In genomic region chr7:29207469-29207868, GRCh38 we compare ENCODE assay signal across 19 cellular contexts. TPM values are rescaled to one million over a fixed set of nuclear protein-coding genes. Genes with fewer than 3 reads are reported as not detected.
A peak's percentile ranks its signal among the peaks of the same experiment; 100 is the strongest.
DNase-seq lines count a peak whose midpoint lies in the region; ATAC-seq, FAIRE-seq and TF ChIP-seq lines count a peak whose summit lies in the region.
"Had no signal": no experiment of that assay in that cellular context is flagged by ENCODE, and none has a peak within 500 bp of the region (broad histone marks: within the 10 kb centered on the region; RNA-seq: fewer than 3 reads in every experiment).

No MANE protein-coding gene starts in this region.

- no peaks in the 10 kb centered on the region for H3K9me2 ChIP-seq in Karpas-422 (replicated peaks; ENCODE audit: insufficient read depth, low read length)

- H3K36me3 ChIP-seq in Karpas-422 (ENCODE audit: insufficient read depth, low read length) (no peaks in the 10 kb centered on the region), astrocyte (ENCODE audit: insufficient read depth, low read length) (no peaks in the 10 kb centered on the region), right lobe of liver (no peaks in the 10 kb centered on the region), gastroesophageal sphincter (no peaks in the 10 kb centered on the region), ascending aorta (no peaks in the 10 kb centered on the region)
- H3K36me3 ChIP-seq: heart right ventricle, prostate gland had no signal

- no peak overlapping the region for H3K27ac ChIP-seq in Karpas-422 (ENCODE audit: low read length)
- no peak overlapping the region for H3K27ac ChIP-seq in astrocyte (ENCODE audit: low read depth, low read length)
- H3K27ac ChIP-seq in right lobe of liver, result peak overlapping the region in 2 of 3 donors; percentile 74 to 79
- H3K27ac ChIP-seq in gastroesophageal sphincter, result no peak overlapping the region
- no peak overlapping the region for H3K27ac ChIP-seq in ascending aorta
- H3K27ac ChIP-seq: heart right ventricle, prostate gland, SK-N-MC had no signal

- intact Hi-C loops in right lobe of liver (cut with DNase I), result no loop called here
- intact Hi-C loops in ascending aorta (cut with DNase I), result no loop called here

- no peaks in the 10 kb centered on the region for H3K9me3 Mint-ChIP-seq in astrocyte (ENCODE audit: unreplicated experiment)
- H3K9me3 Mint-ChIP-seq: activated naive CD4-positive, alpha-beta T cell treated with anti-CD3 and anti-CD28 coated beads for 36 hours had no signal

- FAIRE-seq in astrocyte (lab: Jason Lieb, UNC), result no peak

- H3K4me3 ChIP-seq in Karpas-422 (ENCODE audit: low read length) (no peak overlapping the region), astrocyte (ENCODE audit: insufficient read depth, low read depth, low read length) (no peak overlapping the region), right lobe of liver (no peak overlapping the region), gastroesophageal sphincter (no peak overlapping the region), ascending aorta (no peak overlapping the region)
- H3K4me3 ChIP-seq: heart right ventricle, prostate gland, SK-N-MC had no signal

- peak in 1 of 4 donors; percentile 63 for ATAC-seq in right lobe of liver
- ATAC-seq in GM21447 (IDR thresholded peaks at IDR 0.05; ENCODE audit: unreplicated experiment), result no peak
- no peak for ATAC-seq in gastroesophageal sphincter
- ATAC-seq in HG02610 (IDR thresholded peaks at IDR 0.05; ENCODE audit: unreplicated experiment), result no peak

- TF ChIP-seq POLR2A in right lobe of liver (IDR thresholded peaks at IDR 0.05) (no peak), gastroesophageal sphincter (IDR thresholded peaks at IDR 0.05) (no peak)

- DNase-seq in DMS153 (lab: John Stamatoyannopoulos, UW) (peak; percentile 41), Karpas-422 (no peak), astrocyte (ENCODE audit: low read depth) (peak; percentile 27), right lobe of liver (no peak), ascending aorta (ENCODE audit: low spot score in 2 of 2) (no peak)
- DNase-seq: activated CD4-positive, alpha-beta T cell treated with anti-CD3 and anti-CD28 coated beads for 48 hours; activated naive CD4-positive, alpha-beta T cell treated with anti-CD3 and anti-CD28 coated beads for 36 hours; EL; heart right ventricle; mesendoderm; NCI-H1048; NCI-H510A treated with DMSO at 0.1 percent for 48 hours; stimulated activated CD4-positive, alpha-beta T cell treated with anti-CD3 and anti-CD28 coated beads, Interleukin-4, amount 100 ng/mL, for 24 hours; substantia nigra had no signal

- H4K20me1 ChIP-seq in Karpas-422 (ENCODE audit: insufficient read depth, low read depth, low read length) (no peaks in the 10 kb centered on the region), astrocyte (ENCODE audit: insufficient read depth, low read length) (no peaks in the 10 kb centered on the region)

- no peak overlapping the region for H3K4me3 Mint-ChIP-seq in astrocyte (ENCODE audit: unreplicated experiment)
- H3K4me3 Mint-ChIP-seq: activated naive CD4-positive, alpha-beta T cell treated with anti-CD3 and anti-CD28 coated beads for 36 hours had no signal

- 52% methylated on average over 6 of the region's 6 CpGs for WGBS in right lobe of liver (ENCODE audit: insufficient coverage, low coverage, low lambda C conversion rate, missing lambda C conversion rate)
- 57 to 63% methylated on average over 6 of the region's 6 CpGs for WGBS in gastroesophageal sphincter (ENCODE audit: low coverage in 1 of 2), 2 donors

- peaks cover 3% of the 10 kb centered on the region for H3K27me3 Mint-ChIP-seq in astrocyte (ENCODE audit: low read depth, unreplicated experiment)

- H3K9me3 ChIP-seq in Karpas-422 (ENCODE audit: low read length), result no peaks in the 10 kb centered on the region
- no peaks in the 10 kb centered on the region for H3K9me3 ChIP-seq in astrocyte (ENCODE audit: insufficient read depth, low read depth, low read length)
- H3K9me3 ChIP-seq in right lobe of liver, result no peaks in the 10 kb centered on the region
- no peaks in the 10 kb centered on the region for H3K9me3 ChIP-seq in gastroesophageal sphincter
- H3K9me3 ChIP-seq in ascending aorta, result no peaks in the 10 kb centered on the region
- H3K9me3 ChIP-seq: heart right ventricle, prostate gland had no signal

- no peak overlapping the region for H3K9ac ChIP-seq in Karpas-422 (ENCODE audit: low read length)
- no peak overlapping the region for H3K9ac ChIP-seq in astrocyte (ENCODE audit: low read length)

- H3K4me1 Mint-ChIP-seq in astrocyte (ENCODE audit: low read depth, unreplicated experiment), result peaks cover 6% of the 10 kb centered on the region

- H3K27me3 ChIP-seq in Karpas-422 (ENCODE audit: low read length) (no peaks in the 10 kb centered on the region), astrocyte (ENCODE audit: insufficient read depth, low read length) (no peaks in the 10 kb centered on the region), right lobe of liver (no peaks in the 10 kb centered on the region), gastroesophageal sphincter (no peaks in the 10 kb centered on the region), ascending aorta (no peaks in the 10 kb centered on the region)
- H3K27me3 ChIP-seq: heart right ventricle had no signal

- TF ChIP-seq EP300 in gastroesophageal sphincter (IDR thresholded peaks at IDR 0.05), result no peak

- H3K4me1 ChIP-seq in Karpas-422 (ENCODE audit: low read length), result peaks cover 48% of the 10 kb centered on the region
- no peaks in the 10 kb centered on the region for H3K4me1 ChIP-seq in astrocyte (ENCODE audit: insufficient read depth, low read length)
- H3K4me1 ChIP-seq in right lobe of liver, result peaks cover 0 to 75% (median 9%) of the 10 kb centered on the region in 4 donors
- no peaks in the 10 kb centered on the region for H3K4me1 ChIP-seq in gastroesophageal sphincter
- no peaks in the 10 kb centered on the region for H3K4me1 ChIP-seq in ascending aorta
- H3K4me1 ChIP-seq: prostate gland had no signal

- no peaks in the 10 kb centered on the region for H3K79me2 ChIP-seq in Karpas-422 (ENCODE audit: low read length)
- H3K79me2 ChIP-seq in astrocyte (ENCODE audit: insufficient read depth, low read length), result no peaks in the 10 kb centered on the region

- TF ChIP-seq CTCF in astrocyte (IDR thresholded peaks at IDR 0.05; ENCODE audit: insufficient read depth, low read depth, low read length), result no peak
- no peak for TF ChIP-seq CTCF in right lobe of liver (IDR thresholded peaks at IDR 0.05)
- TF ChIP-seq CTCF in gastroesophageal sphincter (IDR thresholded peaks at IDR 0.05), result no peak
- no peak for TF ChIP-seq CTCF in ascending aorta (IDR thresholded peaks at IDR 0.05)

- H3K27ac Mint-ChIP-seq in astrocyte (ENCODE audit: unreplicated experiment), result peak overlapping the region; percentile 51
- H3K27ac Mint-ChIP-seq: activated naive CD4-positive, alpha-beta T cell treated with anti-CD3 and anti-CD28 coated beads for 36 hours had no signal

- H2AFZ ChIP-seq in Karpas-422 (ENCODE audit: low read length), result peak overlapping the region; percentile 1; the same call in 1 of the 2 replicates
- no peak overlapping the region for H2AFZ ChIP-seq in astrocyte (ENCODE audit: low read depth, low read length)

- H3K4me2 ChIP-seq in Karpas-422 (ENCODE audit: low read depth, low read length, poor library complexity, severe bottlenecking) (no peak overlapping the region), astrocyte (ENCODE audit: low read length) (no peak overlapping the region)

- H3K36me3 Mint-ChIP-seq in astrocyte (ENCODE audit: low read depth, unreplicated experiment), result no peaks in the 10 kb centered on the region

RNA-seq across cellular contexts. Expression of gene CHN2, which starts 12.9 kb away (rescaled TPM):
- total RNA-seq in Karpas-422 (2014; rRNA removed; shearing (Covaris generic); ENCODE audit: low replicate concordance), result 3.3 and 9.1 TPM in 2 replicates
- total RNA-seq in astrocyte (2.5 and 3.6 TPM in 2 replicates), right lobe of liver (10 to 100 TPM; 20.1 to 57.7 (median 31.5) TPM), gastroesophageal sphincter (10 to 100 TPM in 2 of 4 donors, 1 to 10 TPM in 2; 7.6 to 15.3 (median 10.0) TPM), ascending aorta (8.7 TPM)
- total RNA-seq: activated naive CD4-positive, alpha-beta T cell treated with anti-CD3 and anti-CD28 coated beads for 36 hours had no signal

Comparison
In these comparisons a context has a peak if more than half of its experiments do, and no peak if none do; other contexts are left out.
1. DNase-seq: peak in DMS153 (single experiment) and astrocyte (single experiment); none in Karpas-422 (single experiment), right lobe of liver (0 of 3) and ascending aorta (0 of 2).
2. H3K27ac ChIP-seq: peak in right lobe of liver (2 of 3); none in Karpas-422 (single experiment), astrocyte (single experiment), gastroesophageal sphincter (0 of 4) and ascending aorta (0 of 2).